8 cellular contexts compared by ENCODE assay signal in the genomic region with DNA sequence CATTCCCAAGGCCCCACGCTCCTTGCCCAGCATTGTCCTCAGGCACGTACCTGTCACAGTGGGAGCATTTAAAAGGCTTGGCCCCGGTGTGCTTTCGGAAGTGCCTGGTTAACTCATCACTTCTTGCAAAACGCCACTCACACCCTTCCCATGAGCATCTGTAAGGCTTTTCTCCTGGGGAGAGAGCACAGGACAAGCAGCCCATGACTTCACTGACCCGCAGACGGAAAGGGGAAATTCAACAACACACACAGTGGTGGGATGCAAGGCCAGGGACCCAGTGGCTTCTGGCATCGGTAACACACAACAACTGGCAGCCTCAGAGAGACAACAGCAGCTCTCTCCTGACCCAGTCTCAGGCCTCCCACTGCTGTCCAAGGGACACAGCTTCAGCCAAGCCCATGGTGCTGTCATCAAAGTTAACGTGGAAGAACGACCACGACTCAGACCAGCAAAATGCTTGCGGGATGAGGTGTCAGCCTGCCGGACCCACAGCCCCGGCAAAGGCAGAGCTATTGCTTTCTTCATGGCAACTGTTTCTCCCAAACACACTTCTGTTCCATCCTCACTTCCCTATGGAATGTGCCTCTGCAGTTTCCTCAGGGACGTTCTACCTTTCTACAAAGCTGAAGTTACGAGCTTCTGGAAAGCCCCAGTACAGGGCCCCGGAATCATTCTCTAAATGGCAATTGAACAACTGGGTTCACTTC. TPM values are rescaled to one million over a fixed set of nuclear protein-coding genes. Genes with fewer than 3 reads are reported as not detected.
DNase-seq lines count a peak whose midpoint lies in the region; ATAC-seq, FAIRE-seq and TF ChIP-seq lines count a peak whose summit lies in the region.

No MANE protein-coding gene starts in this region.

- H3K27ac Mint-ChIP-seq in activated naive CD4-positive, alpha-beta T cell treated with anti-CD3 and anti-CD28 coated beads for 36 hours: peak overlapping the region; percentile 74

- intact Hi-C loops in activated naive CD4-positive, alpha-beta T cell treated with anti-CD3 and anti-CD28 coated beads for 36 hours (cut with micrococcal nuclease): loop anchor here (5.0 kb wide), 1 partner anchor 553 kb away; no protein-coding TSS in a partner anchor

- TF ChIP-seq CTCF in brain microvascular endothelial cell (IDR thresholded peaks at IDR 0.05; ENCODE audit: low read depth, low read length, missing control alignments): no peak
- TF ChIP-seq CTCF in lung (IDR thresholded peaks at IDR 0.05; ENCODE audit: control extremely low read depth, extremely low read depth): no peak
- no peak for TF ChIP-seq CTCF in upper lobe of left lung (IDR thresholded peaks at IDR 0.05)
- no peak for TF ChIP-seq CTCF in GM13977 (IDR thresholded peaks at IDR 0.05; ENCODE audit: extremely low read depth, insufficient read depth, missing control alignments)

- CTCF ChIA-PET in activated naive CD4-positive, alpha-beta T cell treated with anti-CD3 and anti-CD28 coated beads for 36 hours (lab: Charles Lee): no interaction called here

- H3K4me1 ChIP-seq in lung (ENCODE audit: control insufficient read depth in 2 of 2, insufficient read depth in 2 of 2, low read length in 2 of 2): peaks cover 16 to 18% of the 10 kb centered on the region in 2 donors
- peaks cover 60 to 70% (median 64%) of the 10 kb centered on the region in 4 donors for H3K4me1 ChIP-seq in upper lobe of left lung

- peak overlapping the region; percentile 97 for H3K27ac ChIP-seq in brain microvascular endothelial cell
- H3K27ac ChIP-seq in lung (ENCODE audit: low read depth in 1 of 2, low read length in 1 of 2): peak overlapping the region; percentile 100
- peak overlapping the region; percentile 100 for H3K27ac ChIP-seq in upper lobe of left lung

- H3K4me3 Mint-ChIP-seq in activated naive CD4-positive, alpha-beta T cell treated with anti-CD3 and anti-CD28 coated beads for 36 hours: peak overlapping the region; percentile 96

- FAIRE-seq in urothelium cell line (lab: Jason Lieb, UNC): no peak

- peaks cover 83% of the 10 kb centered on the region for H3K36me3 Mint-ChIP-seq in activated naive CD4-positive, alpha-beta T cell treated with anti-CD3 and anti-CD28 coated beads for 36 hours (ENCODE audit: low read depth)

- 45 to 56% methylated on average over 17 of the region's 17 CpGs for WGBS in lung, 2 donors
- WGBS in upper lobe of left lung, 2 donors: 42 to 46% methylated on average over 9 to 17 of the region's 17 CpGs

- H3K4me1 Mint-ChIP-seq in activated naive CD4-positive, alpha-beta T cell treated with anti-CD3 and anti-CD28 coated beads for 36 hours (ENCODE audit: low read depth): peaks cover 71% of the 10 kb centered on the region

- H3K4me3 ChIP-seq in brain microvascular endothelial cell (ENCODE audit: low read depth, low read length) (peak overlapping the region; percentile 98), lung (peak overlapping the region; percentile 88), upper lobe of left lung (peak overlapping the region; percentile 65 to 91 (median 78))

- no peaks in the 10 kb centered on the region for H3K27me3 Mint-ChIP-seq in activated naive CD4-positive, alpha-beta T cell treated with anti-CD3 and anti-CD28 coated beads for 36 hours (ENCODE audit: low read depth)

- H3K27me3 ChIP-seq in brain microvascular endothelial cell (replicated peaks) (no peaks in the 10 kb centered on the region), lung (ENCODE audit: control insufficient read depth, insufficient read depth) (no peaks in the 10 kb centered on the region), upper lobe of left lung (no peaks in the 10 kb centered on the region)

- H3K9me3 Mint-ChIP-seq in activated naive CD4-positive, alpha-beta T cell treated with anti-CD3 and anti-CD28 coated beads for 36 hours: no peaks in the 10 kb centered on the region

- no peak for ATAC-seq in lung (ENCODE audit: insufficient read depth, low FRiP score)
- ATAC-seq in upper lobe of left lung (ENCODE audit: low FRiP score in 2 of 2): no peak

- no peak for DNase-seq in activated naive CD4-positive, alpha-beta T cell treated with anti-CD3 and anti-CD28 coated beads for 36 hours
- no peak for DNase-seq in activated naive CD4-positive, alpha-beta T cell (lab: John Stamatoyannopoulos, UW)
- DNase-seq in brain microvascular endothelial cell (peak; percentile 63), lung (ENCODE audit: low spot score) (no peak), upper lobe of left lung (no peak), NCI-H1694 treated with DMSO at 0.1 percent for 48 hours (lab: John Stamatoyannopoulos, UW) (no peak), GM13977 (ENCODE audit: low spot score) (no peak), urothelium cell line (ENCODE audit: low spot score) (no peak)

- no peak for TF ChIP-seq EP300 in upper lobe of left lung (IDR thresholded peaks at IDR 0.05)

- in situ Hi-C loops in brain microvascular endothelial cell (cut with HindIII; ENCODE audit: low pct_ligation_motif_present, low sequenced_read_pairs): no loop called here
- in situ Hi-C loops in GM13977 (cut with MboI; ENCODE audit: low pct_unique_long_range_greater_than_20kb, low sequenced_read_pairs, unreplicated experiment): no loop called here

- peaks cover 0 to 2% of the 10 kb centered on the region in 2 donors for H3K9me3 ChIP-seq in lung (ENCODE audit: control insufficient read depth in 2 of 2, insufficient read depth in 1 of 2, low read length in 1 of 2)
- H3K9me3 ChIP-seq in upper lobe of left lung: no peaks in the 10 kb centered on the region

- TF ChIP-seq POLR2A in upper lobe of left lung (IDR thresholded peaks at IDR 0.05): peak in 2 of 4 donors; percentile 30 to 42

- H3K36me3 ChIP-seq in brain microvascular endothelial cell (replicated peaks): peaks cover 84% of the 10 kb centered on the region
- H3K36me3 ChIP-seq in lung (ENCODE audit: control insufficient read depth in 2 of 2, insufficient read depth in 2 of 2, low read length in 2 of 2): peaks cover 33 to 35% of the 10 kb centered on the region in 2 donors
- peaks cover 30 to 75% (median 50%) of the 10 kb centered on the region in 4 donors for H3K36me3 ChIP-seq in upper lobe of left lung

RNA-seq across cellular contexts. Expression of a gene that starts 4.8 kb away (rescaled TPM):
- total RNA-seq in activated naive CD4-positive, alpha-beta T cell treated with anti-CD3 and anti-CD28 coated beads for 36 hours: 10 to 100 TPM; 78.9 to 82.1 TPM
- total RNA-seq in lung (100 to 1,000 TPM; 173 to 264 TPM), upper lobe of left lung (100 to 1,000 TPM; 164 to 439 (median 249) TPM)
- polyA plus RNA-seq in lung: 100 to 1,000 TPM in 1 of 2 donors, 10 to 100 TPM in 1; 45.6 to 146 TPM
